In the genomic region with DNA sequence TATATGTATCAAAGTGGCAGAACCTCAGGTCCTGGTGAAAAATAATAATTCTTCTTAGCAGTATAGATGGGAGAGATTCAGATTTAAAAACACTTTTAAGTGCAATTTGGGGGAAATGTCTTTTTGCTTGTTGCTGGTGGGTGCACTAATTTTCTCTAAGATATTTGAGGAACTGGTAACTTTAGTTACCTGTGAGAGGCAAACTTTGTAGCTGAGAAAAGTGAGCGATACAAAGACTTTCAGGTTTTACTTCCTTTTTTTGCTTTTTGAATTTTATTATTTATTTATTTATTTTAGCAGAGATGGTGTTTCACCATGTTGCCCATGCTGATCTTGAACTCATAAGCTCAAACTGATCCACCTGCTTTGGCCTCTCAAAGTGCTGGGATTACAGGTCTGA, we compare ENCODE assay signal across 13 cellular contexts.
DNase-seq lines count a peak whose midpoint lies in the region; ATAC-seq, FAIRE-seq and TF ChIP-seq lines count a peak whose summit lies in the region.
"Had no signal": no experiment of that assay in that cellular context is flagged by ENCODE, and none has a peak within 500 bp of the region (broad histone marks: within the 10 kb centered on the region; RNA-seq: fewer than 3 reads in every experiment).

No MANE protein-coding gene starts in this region.

- H3K4me1 Mint-ChIP-seq in naive thymus-derived CD8-positive, alpha-beta T cell = peaks cover 7 to 42% (median 23%) of the 10 kb centered on the region in 4 donors
- H3K4me1 Mint-ChIP-seq: GM23338 had no signal

- CTCF ChIA-PET in OCI-LY7 (lab: Charles Lee; ENCODE audit: unreplicated experiment) = no interaction called here

- H2AFZ ChIP-seq in OCI-LY7 (ENCODE audit: low read length) = no peak overlapping the region
- H2AFZ ChIP-seq: GM23338 had no signal

- no peaks in the 10 kb centered on the region for H3K27me3 ChIP-seq in dorsolateral prefrontal cortex
- no peaks in the 10 kb centered on the region for H3K27me3 ChIP-seq in pancreas
- H3K27me3 ChIP-seq: upper lobe of left lung had no signal

- no peaks in the 10 kb centered on the region for H3K27me3 Mint-ChIP-seq in naive thymus-derived CD8-positive, alpha-beta T cell
- H3K27me3 Mint-ChIP-seq: activated naive CD8-positive, alpha-beta T cell had no signal

- H3K79me2 ChIP-seq in OCI-LY7 (ENCODE audit: insufficient read depth, low read depth, low read length) = no peaks in the 10 kb centered on the region

- H3K9me2 ChIP-seq in OCI-LY7 (ENCODE audit: insufficient read depth, low read length) = no peaks in the 10 kb centered on the region

- peak overlapping the region in 1 of 10 donors; percentile 2 for H3K27ac Mint-ChIP-seq in naive thymus-derived CD8-positive, alpha-beta T cell
- H3K27ac Mint-ChIP-seq: activated naive CD8-positive, alpha-beta T cell; GM23338 had no signal

- intact Hi-C loops in OCI-LY7 (cut with micrococcal nuclease; ENCODE audit: unreplicated experiment) = loop anchor here (5.0 kb wide), 2 partner anchors 111 to 306 kb away; no protein-coding TSS in a partner anchor
- intact Hi-C loops in dorsolateral prefrontal cortex (cut with DNase I) = no loop called here
- intact Hi-C loops in pancreas (cut with DNase I) = no loop called here

- H3K4me3 ChIP-seq in OCI-LY7 (ENCODE audit: low read depth, low read length, poor library complexity, severe bottlenecking) (no peak overlapping the region), dorsolateral prefrontal cortex (no peak overlapping the region), pancreas (no peak overlapping the region)
- H3K4me3 ChIP-seq: GM23338, upper lobe of left lung had no signal

- peak; percentile 19 for DNase-seq in OCI-LY7 (ENCODE audit: low spot score)
- DNase-seq in H4 (ENCODE audit: low spot score) = no peak
- DNase-seq in dorsolateral prefrontal cortex = no peak
- no peak for DNase-seq in pancreas
- no peak for DNase-seq in naive thymus-derived CD8-positive, alpha-beta T cell
- DNase-seq: NCI-H187, upper lobe of left lung had no signal

- no peak overlapping the region for H3K4me3 Mint-ChIP-seq in naive thymus-derived CD8-positive, alpha-beta T cell
- H3K4me3 Mint-ChIP-seq: activated naive CD8-positive, alpha-beta T cell; GM23338 had no signal

- H3K4me1 ChIP-seq in OCI-LY7 (ENCODE audit: insufficient read depth, low read length, poor library complexity, severe bottlenecking) = peaks cover 6% of the 10 kb centered on the region
- H3K4me1 ChIP-seq in pancreas = no peaks in the 10 kb centered on the region
- H3K4me1 ChIP-seq: upper lobe of left lung had no signal

- H3K27ac ChIP-seq in OCI-LY7 (ENCODE audit: low read depth, low read length, poor library complexity, severe bottlenecking) = no peak overlapping the region
- H3K27ac ChIP-seq in dorsolateral prefrontal cortex = no peak overlapping the region
- H3K27ac ChIP-seq in pancreas = no peak overlapping the region
- H3K27ac ChIP-seq: upper lobe of left lung had no signal

- H3K36me3 Mint-ChIP-seq in naive thymus-derived CD8-positive, alpha-beta T cell = no peaks in the 10 kb centered on the region

- no TSS peak for BruUV-seq in OCI-LY7 (replicated peaks; lab: Mats Ljungman, UMichigan)

- H3K9me3 ChIP-seq in OCI-LY7 (ENCODE audit: low read length) (no peaks in the 10 kb centered on the region), pancreas (no peaks in the 10 kb centered on the region)
- H3K9me3 ChIP-seq: upper lobe of left lung had no signal

- H3K36me3 ChIP-seq in OCI-LY7 (ENCODE audit: insufficient read depth, low read length) (no peaks in the 10 kb centered on the region), pancreas (no peaks in the 10 kb centered on the region)
- H3K36me3 ChIP-seq: upper lobe of left lung had no signal

- ATAC-seq in GM18519 (IDR thresholded peaks at IDR 0.05; ENCODE audit: low FRiP score, unreplicated experiment) = peak; percentile 47
- peak; percentile 47 for ATAC-seq in GM21447 (IDR thresholded peaks at IDR 0.05; ENCODE audit: unreplicated experiment)
- ATAC-seq in HG03066 (IDR thresholded peaks at IDR 0.05; ENCODE audit: low read depth, unreplicated experiment) = peak; percentile 41
- ATAC-seq in pancreas = no peak
- no peak for ATAC-seq in naive thymus-derived CD8-positive, alpha-beta T cell
- ATAC-seq: GM23338, sciatic nerve had no signal

- FAIRE-seq in pancreas (lab: Jason Lieb, UNC) = no peak

- WGBS in pancreas, 2 donors = 94 to 96% methylated on average over 1 of the region's 1 CpG

- H3K4me2 ChIP-seq in OCI-LY7 (ENCODE audit: low read length) = peak overlapping the region; percentile 26; the same call in 1 of the 2 replicates
- H3K4me2 ChIP-seq: GM23338 had no signal

- no peaks in the 10 kb centered on the region for H4K20me1 ChIP-seq in OCI-LY7 (ENCODE audit: insufficient read depth, low read length)

- no peak for TF ChIP-seq CTCF in OCI-LY7 (conservative IDR thresholded peaks at IDR 0.05; ENCODE audit: low read length)
- TF ChIP-seq CTCF in dorsolateral prefrontal cortex (IDR thresholded peaks at IDR 0.05 in 54 of 56, conservative IDR thresholded peaks at IDR 0.05 in 2 of 56; ENCODE audit: low read depth in 1 of 56, partially characterized antibody in 56 of 56) = no peak
- no peak for TF ChIP-seq CTCF in pancreas (IDR thresholded peaks at IDR 0.05)

- peaks cover 0 to 3% (median 0%) of the 10 kb centered on the region in 9 donors for H3K9me3 Mint-ChIP-seq in naive thymus-derived CD8-positive, alpha-beta T cell
- H3K9me3 Mint-ChIP-seq: GM23338 had no signal

- POLR2A ChIA-PET in OCI-LY7 (lab: Charles Lee) = interaction anchor here (0.7 to 2.4 kb wide), 8 partner anchors 9 to 420 kb away, joined by 3 to 9 read pairs (median 4); no protein-coding TSS in a partner anchor
- POLR2A ChIA-PET in naive thymus-derived CD8-positive, alpha-beta T cell (lab: Charles Lee) = interaction anchor here (1.1 kb wide), 1 partner anchor 34 kb away, joined by 4 read pairs; no protein-coding TSS in a partner anchor

Comparison
In these comparisons a context has a peak if more than half of its experiments do, and no peak if none do; other contexts are left out.
1. ATAC-seq: peak in GM18519 (single experiment), GM21447 (single experiment) and HG03066 (single experiment); none in pancreas (0 of 4) and naive thymus-derived CD8-positive, alpha-beta T cell (0 of 2).